1 cellular context compared by ENCODE assay signal in genomic region chr18:24398515-24398914, GRCh38.
TF ChIP-seq lines count a peak whose summit lies in the region.

No MANE protein-coding gene starts in this region.

TF ChIP-seq in HepG2, 621 proteins besides CTCF, POLR2A, EP300 and RAD21 (continued from another document):
- TF ChIP-seq FUBP1 (CRISPR knock-in tag; IDR thresholded peaks at IDR 0.05; ENCODE audit: borderline replicate concordance) (no peak), NFAT5 (CRISPR knock-in tag; IDR thresholded peaks at IDR 0.05) (no peak), ATF5 (CRISPR knock-in tag; IDR thresholded peaks at IDR 0.05; ENCODE audit: low read depth) (no peak), BRF2 (CRISPR knock-in tag; IDR thresholded peaks at IDR 0.05) (no peak), ZUFSP (CRISPR knock-in tag; IDR thresholded peaks at IDR 0.05; ENCODE audit: borderline replicate concordance) (no peak), KLF16 (CRISPR knock-in tag; IDR thresholded peaks at IDR 0.05) (no peak), AKAP8 (CRISPR knock-in tag; IDR thresholded peaks at IDR 0.05) (no peak), PAXIP1 (CRISPR knock-in tag; conservative IDR thresholded peaks at IDR 0.05) (no peak), PHF8 (CRISPR knock-in tag; IDR thresholded peaks at IDR 0.05) (no peak), TEF (CRISPR knock-in tag; IDR thresholded peaks at IDR 0.05) (no peak), WIZ (CRISPR knock-in tag; IDR thresholded peaks at IDR 0.05) (no peak), AKNA (CRISPR knock-in tag; IDR thresholded peaks at IDR 0.05; ENCODE audit: borderline replicate concordance) (no peak), ZNF337 (CRISPR knock-in tag; IDR thresholded peaks at IDR 0.05; ENCODE audit: borderline replicate concordance, low read depth) (no peak), RFX5 (IDR thresholded peaks at IDR 0.05; ENCODE audit: low read depth, low read length) (no peak)
